In the genomic region with DNA sequence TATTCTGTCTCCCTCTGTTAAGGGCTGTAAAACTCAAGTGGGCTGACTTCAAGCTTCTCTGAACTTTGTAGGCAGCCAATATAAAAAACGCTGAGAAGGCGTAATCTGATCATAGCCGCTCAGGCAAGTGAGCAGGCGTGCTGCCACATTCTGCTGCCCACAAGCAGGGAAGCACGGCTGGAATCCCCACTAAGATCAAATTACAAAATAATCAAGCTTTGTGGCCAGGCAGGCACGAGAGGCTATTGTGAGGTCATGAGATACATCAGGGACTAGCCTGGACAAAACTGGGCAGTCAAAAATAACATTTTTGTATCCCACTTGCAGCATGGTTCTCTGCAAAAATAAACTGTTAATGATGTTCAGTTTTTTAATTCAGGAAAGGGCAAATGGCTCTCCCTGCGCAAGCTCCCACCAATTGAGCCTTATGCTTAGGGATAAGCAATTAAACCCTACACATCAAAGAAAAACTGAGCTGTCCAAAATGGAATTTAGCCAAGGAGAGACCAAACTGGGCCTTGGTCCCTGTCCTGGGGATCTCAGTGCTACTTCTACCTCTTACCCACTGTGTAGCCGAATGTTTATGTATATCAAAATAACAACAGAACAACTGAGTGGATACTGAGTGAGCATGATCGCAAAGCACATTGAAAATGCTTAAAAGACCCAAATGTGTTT, we compare ENCODE assay signal across 9 cellular contexts.
DNase-seq lines count a peak whose midpoint lies in the region; ATAC-seq, FAIRE-seq and TF ChIP-seq lines count a peak whose summit lies in the region.
"Had no signal": no experiment of that assay in that cellular context is flagged by ENCODE, and none has a peak within 500 bp of the region (broad histone marks: within the 10 kb centered on the region; RNA-seq: fewer than 3 reads in every experiment).

No MANE protein-coding gene starts in this region.

- no peak overlapping the region for H3K9ac ChIP-seq in endodermal cell (ENCODE audit: extremely low read depth, low read length, poor library complexity, severe bottlenecking)

- whole genome bisulfite sequencing in endodermal cell (ENCODE audit: insufficient coverage in 1 of 2, insufficient read length in 1 of 2), 2 experiments: 40 to 49% methylated on average over 5 to 9 of the region's 9 CpGs

- H3K4me1 ChIP-seq in endodermal cell (ENCODE audit: control insufficient read depth, insufficient read depth, low read length): peaks cover 9% of the 10 kb centered on the region

- H3K4me3 Mint-ChIP-seq in endodermal cell (no peak overlapping the region), nephron progenitor cell (peak overlapping the region; percentile 47)

- H3K27ac ChIP-seq in endodermal cell (ENCODE audit: low read depth, low read length) (peak overlapping the region; percentile 74), coronary artery (no peak overlapping the region)
- H3K27ac ChIP-seq: HL-60 had no signal

- TF ChIP-seq CTCF in endodermal cell (conservative IDR thresholded peaks at IDR 0.05) (no peak), nephron progenitor cell (IDR thresholded peaks at IDR 0.05) (no peak), coronary artery (IDR thresholded peaks at IDR 0.05) (no peak)

- peaks cover 25% of the 10 kb centered on the region for H3K4me1 Mint-ChIP-seq in endodermal cell
- peaks cover 84% of the 10 kb centered on the region for H3K4me1 Mint-ChIP-seq in nephron progenitor cell

- ATAC-seq in GM21447 (IDR thresholded peaks at IDR 0.05; ENCODE audit: unreplicated experiment): no peak
- ATAC-seq in GM18861 (IDR thresholded peaks at IDR 0.05; ENCODE audit: unreplicated experiment): no peak

- H3K27me3 Mint-ChIP-seq in endodermal cell (ENCODE audit: insufficient read depth) (peaks cover 12% of the 10 kb centered on the region), nephron progenitor cell (ENCODE audit: low read depth, poor library complexity) (peaks cover 3% of the 10 kb centered on the region)

- H3K9me3 Mint-ChIP-seq in endodermal cell (no peaks in the 10 kb centered on the region), nephron progenitor cell (peaks cover 3% of the 10 kb centered on the region)

- H3K4me3 ChIP-seq in endodermal cell (ENCODE audit: low read length) (no peak overlapping the region), coronary artery (no peak overlapping the region)

- H3K27me3 ChIP-seq in endodermal cell (ENCODE audit: control insufficient read depth, insufficient read depth, low read length, poor library complexity, severe bottlenecking): peaks cover 14% of the 10 kb centered on the region

- no peaks in the 10 kb centered on the region for H3K9me3 ChIP-seq in endodermal cell (ENCODE audit: control insufficient read depth, low read length)

- DNase-seq in GM12892 (ENCODE audit: insufficient read length): no peak
- DNase-seq in NCI-H526 treated with DMSO at 0.1 percent for 48 hours (lab: John Stamatoyannopoulos, UW): peak; percentile 31
- DNase-seq in endodermal cell: peak; percentile 81
- DNase-seq in nephron progenitor cell: peak; percentile 68
- no peak for DNase-seq in coronary artery (ENCODE audit: low spot score)
- DNase-seq in activated T-cell treated with anti-CD3 and anti-CD28 coated beads, Interleukin-2, amount 50 U/mL, for 1 hour: no peak

- H3K27ac Mint-ChIP-seq in endodermal cell: no peak overlapping the region
- peak overlapping the region; percentile 80 for H3K27ac Mint-ChIP-seq in nephron progenitor cell

- H3K36me3 Mint-ChIP-seq in endodermal cell (ENCODE audit: low read depth) (no peaks in the 10 kb centered on the region), nephron progenitor cell (ENCODE audit: low read depth) (peaks cover 4% of the 10 kb centered on the region)

- H3K36me3 ChIP-seq in endodermal cell (ENCODE audit: control insufficient read depth, insufficient read depth, low read length): no peaks in the 10 kb centered on the region

- no peak for TF ChIP-seq POLR2A in GM12892 (IDR thresholded peaks at IDR 0.05; ENCODE audit: low read depth, low read length)

- FAIRE-seq in GM12892 (lab: Jason Lieb, UNC): peak; percentile 40

Comparison
In these comparisons a context has a peak if more than half of its experiments do, and no peak if none do; other contexts are left out.
1. DNase-seq: peak in NCI-H526 treated with DMSO at 0.1 percent for 48 hours (single experiment), endodermal cell (single experiment) and nephron progenitor cell (single experiment); none in GM12892 (single experiment), coronary artery (single experiment) and activated T-cell treated with anti-CD3 and anti-CD28 coated beads, Interleukin-2, amount 50 U/mL, for 1 hour (single experiment).